In genomic region chr9:129166962-129167557, GRCh38 we compare ENCODE assay signal across 8 cellular contexts. TPM values are rescaled to one million over a fixed set of nuclear protein-coding genes. Genes with fewer than 3 reads are reported as not detected.
DNase-seq lines count a peak whose midpoint lies in the region; ATAC-seq and TF ChIP-seq lines count a peak whose summit lies in the region.

No MANE protein-coding gene starts in this region.

- intact Hi-C loops in spleen (cut with DNase I; ENCODE audit: low total_unique reads), result no loop called here

- no peaks in the 10 kb centered on the region for H3K36me3 Mint-ChIP-seq in activated T-cell treated with anti-CD3 and anti-CD28 coated beads, Interleukin-2, amount 50 U/mL, for 24 hours (ENCODE audit: low read depth)

- no peaks in the 10 kb centered on the region for H3K9me3 Mint-ChIP-seq in activated T-cell treated with anti-CD3 and anti-CD28 coated beads, Interleukin-2, amount 50 U/mL, for 24 hours

- no peak overlapping the region for H3K9ac ChIP-seq in iPS-18a (ENCODE audit: low read length)

- no peaks in the 10 kb centered on the region for H3K9me3 ChIP-seq in iPS-18a (ENCODE audit: control insufficient read depth, low read depth, low read length)
- no peaks in the 10 kb centered on the region for H3K9me3 ChIP-seq in spleen

- H3K36me3 ChIP-seq in iPS-18a (ENCODE audit: control insufficient read depth, low read depth, low read length) (no peaks in the 10 kb centered on the region), spleen (no peaks in the 10 kb centered on the region)

- peak; percentile 45 for DNase-seq in activated T-cell treated with anti-CD3 and anti-CD28 coated beads, Interleukin-2, amount 50 U/mL, for 24 hours
- DNase-seq in activated T-cell treated with anti-CD3 and anti-CD28 coated beads for 4 hours, result no peak
- peak; percentile 51 for DNase-seq in NCI-H748 treated with DMSO at 0.1 percent for 48 hours (lab: John Stamatoyannopoulos, UW)
- no peak for DNase-seq in spleen
- DNase-seq in NCI-H1930 (lab: John Stamatoyannopoulos, UW), result no peak

- H3K27ac ChIP-seq in angular gyrus (ENCODE audit: low read depth, low read length) (peak overlapping the region; percentile 55), iPS-18a (ENCODE audit: low read length) (no peak overlapping the region), spleen (peak overlapping the region; percentile 10 to 79 (median 66))

- H3K4me3 ChIP-seq in iPS-18a (ENCODE audit: low read length) (peak overlapping the region; percentile 36), spleen (peak overlapping the region in 2 of 8 donors; percentile 15 to 38)

- no peak for ATAC-seq in HG03439 (IDR thresholded peaks at IDR 0.05; ENCODE audit: unreplicated experiment)

- peaks cover 20% of the 10 kb centered on the region for H3K27me3 ChIP-seq in iPS-18a (ENCODE audit: control insufficient read depth, insufficient read depth, low read length)
- peaks cover 0 to 4% (median 0%) of the 10 kb centered on the region in 7 donors for H3K27me3 ChIP-seq in spleen (replicated peaks in 1 of 7)

- peaks cover 4% of the 10 kb centered on the region for H3K27me3 Mint-ChIP-seq in activated T-cell treated with anti-CD3 and anti-CD28 coated beads, Interleukin-2, amount 50 U/mL, for 24 hours

- peaks cover 13% of the 10 kb centered on the region for H3K4me1 ChIP-seq in iPS-18a (ENCODE audit: control insufficient read depth, low read depth, low read length)
- H3K4me1 ChIP-seq in spleen, result peaks cover 11 to 34% (median 19%) of the 10 kb centered on the region in 6 donors

- H3K27ac Mint-ChIP-seq in activated T-cell treated with anti-CD3 and anti-CD28 coated beads, Interleukin-2, amount 50 U/mL, for 24 hours, result no peak overlapping the region

- WGBS in spleen, 5 donors, result 0 to 6% (median 1%) methylated on average over 7 to 12 of the region's 12 CpGs

- H3K4me3 Mint-ChIP-seq in activated T-cell treated with anti-CD3 and anti-CD28 coated beads, Interleukin-2, amount 50 U/mL, for 24 hours, result peak overlapping the region; percentile 20

- TF ChIP-seq CTCF in spleen (IDR thresholded peaks at IDR 0.05 in 8 of 11, conservative IDR thresholded peaks at IDR 0.05 in 3 of 11), result no peak

- H3K4me1 Mint-ChIP-seq in activated T-cell treated with anti-CD3 and anti-CD28 coated beads, Interleukin-2, amount 50 U/mL, for 24 hours (ENCODE audit: low read depth), result peaks cover 25% of the 10 kb centered on the region

- no peak for TF ChIP-seq POLR2A in spleen (IDR thresholded peaks at IDR 0.05)

RNA-seq across cellular contexts. Expression of gene IER5L, which starts 11.0 kb away (rescaled TPM):
- total RNA-seq in spleen, result 10 to 100 TPM in 2 of 7 donors, 1 to 10 TPM in 5; 3.9 to 10.4 (median 8.7) TPM
- 10 to 100 TPM in 1 of 3 donors, 1 to 10 TPM in 2; 6.9 to 14.0 (median 7.7) TPM for polyA plus RNA-seq in spleen

RNA-seq across cellular contexts. Expression of gene PTPA, which starts 55.8 kb away (rescaled TPM):
- 100 to 1,000 TPM in 3 of 7 donors, 10 to 100 TPM in 4; 71.5 to 107 (median 88.9) TPM for total RNA-seq in spleen
- 100 to 1,000 TPM in 1 of 3 donors, 10 to 100 TPM in 2; 38.8 to 104 (median 65.4) TPM for polyA plus RNA-seq in spleen

RNA-seq across cellular contexts. Expression of gene CRAT, which starts 56.5 kb away (rescaled TPM):
- total RNA-seq in spleen, result 10 to 100 TPM; 14.9 to 32.3 (median 23.9) TPM
- polyA plus RNA-seq in spleen, result 10 to 100 TPM in 1 of 3 donors, 1 to 10 TPM in 2; 5.7 to 11.8 (median 7.1) TPM

Comparison
In these comparisons a context has a peak if more than half of its experiments do, and no peak if none do; other contexts are left out.
1. DNase-seq: peak in activated T-cell treated with anti-CD3 and anti-CD28 coated beads, Interleukin-2, amount 50 U/mL, for 24 hours (single experiment) and NCI-H748 treated with DMSO at 0.1 percent for 48 hours (single experiment); none in activated T-cell treated with anti-CD3 and anti-CD28 coated beads for 4 hours (single experiment), spleen (single experiment) and NCI-H1930 (0 of 2).